14 cellular contexts compared by ENCODE assay signal in the genomic region with DNA sequence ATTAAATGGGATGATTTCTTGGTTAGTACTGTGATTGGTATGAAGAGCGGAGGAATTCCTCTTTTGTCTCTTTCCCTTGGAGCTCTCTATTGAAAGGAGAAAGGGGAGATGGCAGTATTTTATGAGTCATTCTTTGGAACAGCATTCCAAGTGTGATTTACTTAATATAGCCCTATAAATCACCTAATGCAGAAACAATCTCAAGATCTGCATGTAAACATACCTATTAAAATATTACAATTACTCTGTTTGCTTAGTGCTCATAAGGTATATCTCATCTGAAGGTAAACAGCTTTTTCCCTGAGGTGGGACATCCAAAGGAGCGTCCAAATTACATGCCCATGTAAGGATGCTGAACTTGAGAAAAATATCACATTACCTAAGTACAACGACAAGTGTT.
DNase-seq lines count a peak whose midpoint lies in the region; ATAC-seq, FAIRE-seq and TF ChIP-seq lines count a peak whose summit lies in the region.
"Had no signal": no experiment of that assay in that cellular context is flagged by ENCODE, and none has a peak within 500 bp of the region (broad histone marks: within the 10 kb centered on the region; RNA-seq: fewer than 3 reads in every experiment).

No MANE protein-coding gene starts in this region.

- FAIRE-seq in bronchial epithelial cell (lab: Jason Lieb, UNC) = no peak
- FAIRE-seq: endometrium, H1, HepG2 had no signal

- no peak for TF ChIP-seq CTCF in bronchial epithelial cell (IDR thresholded peaks at IDR 0.05; ENCODE audit: insufficient read depth, low read length, severe bottlenecking)

- H3K27me3 ChIP-seq in bronchial epithelial cell (ENCODE audit: control insufficient read depth, insufficient read depth, low read length) = no peaks in the 10 kb centered on the region

- DNase-seq in HCEC 1CT (peak; percentile 9), NCI-H2029 treated with DMSO at 0.1 percent for 48 hours (lab: John Stamatoyannopoulos, UW) (peak; percentile 89), bronchial epithelial cell (ENCODE audit: low read depth) (peak; percentile 77), myocyte (ENCODE audit: low read depth) (peak; percentile 6), hippocampal formation (lab: John Stamatoyannopoulos, UW) (no peak), dedifferentiated amniotic fluid mesenchymal stem cell (ENCODE audit: extremely low spot score) (no peak), head of caudate nucleus (no peak)
- DNase-seq: activated CD4-positive, alpha-beta T cell treated with anti-CD3 and anti-CD28 coated beads for 4 hours; left cardiac atrium; stimulated activated CD4-positive, alpha-beta T cell treated with anti-CD3 and anti-CD28 coated beads, Interleukin-15, amount 100 ng/mL, for 24 hours had no signal

- no peaks in the 10 kb centered on the region for H3K36me3 ChIP-seq in bronchial epithelial cell (ENCODE audit: control insufficient read depth, insufficient read depth, low read length)

- H3K4me3 ChIP-seq in bronchial epithelial cell (ENCODE audit: low read depth, low read length) = no peak overlapping the region

- intact Hi-C loops in head of caudate nucleus (cut with DNase I) = no loop called here

- no peak for ATAC-seq in esophagus mucosa
- ATAC-seq: HepG2, left cardiac atrium had no signal

Comparison
In these comparisons a context has a peak if more than half of its experiments do, and no peak if none do; other contexts are left out.
1. DNase-seq: peak in HCEC 1CT (single experiment), NCI-H2029 treated with DMSO at 0.1 percent for 48 hours (single experiment), bronchial epithelial cell (single experiment) and myocyte (single experiment); none in hippocampal formation (0 of 2), dedifferentiated amniotic fluid mesenchymal stem cell (single experiment) and head of caudate nucleus (0 of 42).